Comparison of ENCODE assay signal across 8 cellular contexts in the genomic region with DNA sequence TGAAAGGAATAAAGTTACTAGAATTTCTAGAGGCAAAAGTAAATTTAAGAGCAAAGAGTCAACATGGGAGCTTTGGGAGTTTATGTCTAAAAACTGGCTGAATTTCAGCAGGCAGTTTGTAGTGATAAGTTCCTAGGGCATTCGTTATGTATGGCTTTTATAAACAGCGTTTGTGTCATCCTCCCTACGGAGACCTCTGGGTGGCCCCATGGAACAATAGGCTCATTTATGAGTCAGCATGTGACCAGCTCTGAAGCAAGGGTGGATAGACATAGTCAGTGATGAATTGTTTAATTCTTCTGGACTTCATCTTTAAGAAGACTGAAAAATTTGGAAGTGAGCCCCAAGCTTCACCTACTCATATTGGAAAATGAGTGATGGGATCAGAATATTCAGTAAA. TPM values are rescaled to one million over a fixed set of nuclear protein-coding genes. Genes with fewer than 3 reads are reported as not detected.
A peak's percentile ranks its signal among the peaks of the same experiment; 100 is the strongest.
DNase-seq lines count a peak whose midpoint lies in the region; ATAC-seq lines count a peak whose summit lies in the region.

No MANE protein-coding gene starts in this region.

- no peaks in the 10 kb centered on the region for H3K36me3 ChIP-seq in trophoblast cell (ENCODE audit: control insufficient read depth in 1 of 2, insufficient read depth in 2 of 2, low read length in 2 of 2)

- H3K23ac ChIP-seq in trophoblast cell (ENCODE audit: low read length): no peak overlapping the region

- H3K4ac ChIP-seq in trophoblast cell (ENCODE audit: low read depth, low read length): no peak overlapping the region

- no peaks in the 10 kb centered on the region for H3K27me3 ChIP-seq in trophoblast cell (ENCODE audit: insufficient read depth, low read length)

- no peak overlapping the region for H2AK5ac ChIP-seq in trophoblast cell (ENCODE audit: low read length)

- no peak overlapping the region for H4K12ac ChIP-seq in trophoblast cell (ENCODE audit: low read depth, low read length)

- H3K18ac ChIP-seq in trophoblast cell (ENCODE audit: low read length): no peak overlapping the region

- no peaks in the 10 kb centered on the region for H3K4me1 ChIP-seq in trophoblast cell (ENCODE audit: control insufficient read depth in 1 of 2, insufficient read depth in 2 of 2, low read length in 2 of 2)

- H3K9me3 ChIP-seq in trophoblast cell (ENCODE audit: insufficient read depth, low read depth, low read length): no peaks in the 10 kb centered on the region

- H2BK5ac ChIP-seq in trophoblast cell (ENCODE audit: low read depth, low read length, poor library complexity): no peak overlapping the region

- no peak overlapping the region for H3K4me2 ChIP-seq in trophoblast cell (ENCODE audit: low read length)

- no peak overlapping the region for H2BK120ac ChIP-seq in trophoblast cell (ENCODE audit: insufficient read depth, low read length, poor library complexity)

- DNase-seq in AML-193 (lab: John Stamatoyannopoulos, UW) (peak; percentile 14 to 36), kidney glomerular epithelial cell (lab: John Stamatoyannopoulos, UW) (peak; percentile 22), trophoblast cell (no peak), OCI-M2 (lab: John Stamatoyannopoulos, UW; ENCODE audit: unreplicated experiment) (no peak), NCI-H1092 (lab: John Stamatoyannopoulos, UW) (no peak)

- H3K27ac ChIP-seq in angular gyrus (ENCODE audit: low read depth, low read length) (peak overlapping the region; percentile 92), trophoblast cell (ENCODE audit: low read depth, low read length) (no peak overlapping the region)

- ATAC-seq in HG03565 (IDR thresholded peaks at IDR 0.05; ENCODE audit: unreplicated experiment) (peak; percentile 63), HG03460 (IDR thresholded peaks at IDR 0.05; ENCODE audit: unreplicated experiment) (no peak)

- no peak overlapping the region for H2BK12ac ChIP-seq in trophoblast cell (ENCODE audit: low read length)

- H4K91ac ChIP-seq in trophoblast cell (ENCODE audit: low read depth, low read length): no peak overlapping the region

- H3K79me1 ChIP-seq in trophoblast cell (ENCODE audit: low read length): no peaks in the 10 kb centered on the region

- no CpG with 5 or more reads among the region's 3 CpGs for WGBS in trophoblast cell (ENCODE audit: extremely low coverage, insufficient coverage, insufficient read length)

- H3K9ac ChIP-seq in trophoblast cell (ENCODE audit: low read length): no peak overlapping the region

- no peak overlapping the region for H2AFZ ChIP-seq in trophoblast cell (ENCODE audit: insufficient read depth, low read length, poor library complexity)

- H4K8ac ChIP-seq in trophoblast cell (ENCODE audit: low read depth, low read length): no peak overlapping the region

- no peaks in the 10 kb centered on the region for H3K79me2 ChIP-seq in trophoblast cell (ENCODE audit: control insufficient read depth, insufficient read depth, low read length, poor library complexity)

- H3K4me3 ChIP-seq in trophoblast cell (ENCODE audit: low read depth, low read length): no peak overlapping the region

- H3K14ac ChIP-seq in trophoblast cell (ENCODE audit: low read length): no peak overlapping the region

RNA-seq across cellular contexts. Expression of gene SVIP, which starts 37.1 kb away (rescaled TPM):
- 10.7 and 11.0 TPM in 2 replicates for polyA plus RNA-seq in trophoblast cell (2013)

Comparison
In these comparisons a context has a peak if more than half of its experiments do, and no peak if none do; other contexts are left out.
1. DNase-seq: peak in AML-193 (2 of 2) and kidney glomerular epithelial cell (single experiment); none in trophoblast cell (0 of 2), OCI-M2 (single experiment) and NCI-H1092 (single experiment).